In genomic region chr3:73804204-73804603, GRCh38 we compare ENCODE assay signal across 12 cellular contexts.
DNase-seq lines count a peak whose midpoint lies in the region; ATAC-seq and TF ChIP-seq lines count a peak whose summit lies in the region.
"Had no signal": no experiment of that assay in that cellular context is flagged by ENCODE, and none has a peak within 500 bp of the region (broad histone marks: within the 10 kb centered on the region; RNA-seq: fewer than 3 reads in every experiment).

No MANE protein-coding gene starts in this region.

- H3K9me3 Mint-ChIP-seq in CD14-positive monocyte = peaks cover 4 to 29% (median 18%) of the 10 kb centered on the region in 7 donors

- H3K27ac ChIP-seq in body of pancreas (no peak overlapping the region), thoracic aorta (peak overlapping the region; percentile 83 to 84)
- H3K27ac ChIP-seq: GM23248 had no signal

- no peak overlapping the region for H3K4me3 Mint-ChIP-seq in CD14-positive monocyte

- 58 to 92% methylated on average over 6 of the region's 6 CpGs for WGBS in body of pancreas, 2 donors

- no peaks in the 10 kb centered on the region for H3K9me3 ChIP-seq in body of pancreas
- H3K9me3 ChIP-seq in thoracic aorta = no peaks in the 10 kb centered on the region

- TF ChIP-seq CTCF in LNCaP clone FGC (IDR thresholded peaks at IDR 0.05; ENCODE audit: control insufficient read depth, extremely low read depth, insufficient read depth) (no peak), body of pancreas (IDR thresholded peaks at IDR 0.05) (no peak), thoracic aorta (IDR thresholded peaks at IDR 0.05) (no peak), CD14-positive monocyte (IDR thresholded peaks at IDR 0.05) (no peak)

- H3K4me3 ChIP-seq in LNCaP clone FGC (ENCODE audit: low read depth, low read length) (no peak overlapping the region), body of pancreas (no peak overlapping the region), thoracic aorta (no peak overlapping the region)
- H3K4me3 ChIP-seq: GM23248 had no signal

- no peaks in the 10 kb centered on the region for H3K27me3 Mint-ChIP-seq in CD14-positive monocyte (ENCODE audit: low read depth in 3 of 3)
- H3K27me3 Mint-ChIP-seq: CD4-positive, CD25-positive, alpha-beta regulatory T cell had no signal

- H3K36me3 ChIP-seq in body of pancreas (replicated peaks in 1 of 2; ENCODE audit: insufficient read depth in 1 of 2, low read depth in 2 of 2) (no peaks in the 10 kb centered on the region), thoracic aorta (no peaks in the 10 kb centered on the region)

- no peak overlapping the region for H3K27ac Mint-ChIP-seq in CD14-positive monocyte
- H3K27ac Mint-ChIP-seq: CD4-positive, CD25-positive, alpha-beta regulatory T cell had no signal

- ATAC-seq in body of pancreas (peak; percentile 40), thoracic aorta (ENCODE audit: insufficient number of reproducible peaks, low FRiP score, low read depth) (no peak), HG03354 (IDR thresholded peaks at IDR 0.05; ENCODE audit: poor library complexity, severe bottlenecking, unreplicated experiment) (no peak)

- intact Hi-C loops in body of pancreas (cut with DNase I) (no loop called here), CD14-positive monocyte (cut with micrococcal nuclease) (no loop called here)

- no peak for TF ChIP-seq POLR2A in body of pancreas (IDR thresholded peaks at IDR 0.05)

- H3K36me3 Mint-ChIP-seq in CD14-positive monocyte = no peaks in the 10 kb centered on the region
- H3K36me3 Mint-ChIP-seq: CD4-positive, CD25-positive, alpha-beta regulatory T cell had no signal

- H3K27me3 ChIP-seq in body of pancreas = no peaks in the 10 kb centered on the region
- H3K27me3 ChIP-seq in thoracic aorta (replicated peaks; ENCODE audit: insufficient read depth) = no peaks in the 10 kb centered on the region

- no peaks in the 10 kb centered on the region for H3K4me1 Mint-ChIP-seq in CD14-positive monocyte
- H3K4me1 Mint-ChIP-seq: CD4-positive, CD25-positive, alpha-beta regulatory T cell had no signal

- peak; percentile 98 for DNase-seq in LNCaP clone FGC (ENCODE audit: low read depth)
- DNase-seq in NCI-H69 (lab: John Stamatoyannopoulos, UW) = peak; percentile 36
- no peak for DNase-seq in body of pancreas
- DNase-seq in thoracic aorta (ENCODE audit: low spot score) = no peak
- no peak for DNase-seq in AG08395 (ENCODE audit: low spot score)
- no peak for DNase-seq in CD14-positive monocyte (ENCODE audit: low spot score)
- DNase-seq: Calu3; CD4-positive, CD25-positive, alpha-beta regulatory T cell; DMS 273 treated with DMSO at 0.1 percent for 48 hours; GM23248; IMR-90 had no signal

- H3K4me1 ChIP-seq in body of pancreas = no peaks in the 10 kb centered on the region
- peaks cover 4 to 60% of the 10 kb centered on the region in 2 donors for H3K4me1 ChIP-seq in thoracic aorta (ENCODE audit: control insufficient read depth in 1 of 2, low read depth in 2 of 2)

Comparison
In these comparisons a context has a peak if more than half of its experiments do, and no peak if none do; other contexts are left out.
1. DNase-seq: peak in LNCaP clone FGC (single experiment) and NCI-H69 (single experiment); none in body of pancreas (0 of 4), thoracic aorta (single experiment), AG08395 (single experiment) and CD14-positive monocyte (single experiment).
2. H3K27ac ChIP-seq: peak in thoracic aorta (2 of 2); none in body of pancreas (0 of 4).